1 cellular context compared by ENCODE assay signal in genomic region chr5:110726249-110727024, GRCh38.
TF ChIP-seq lines count a peak whose summit lies in the region.

TSS of gene TMEM232 (minus strand) at chr5:110726671. CDS start at chr5:110667352, 59,319 bp downstream.

TF ChIP-seq in K562, 482 proteins besides CTCF, POLR2A, EP300 and RAD21 (continued from another document):
- TF ChIP-seq MTA3 (IDR thresholded peaks at IDR 0.05; ENCODE audit: borderline replicate concordance) (0 out of 2 replicates have a peak, but pooled peaks have one; percentile 38), FOXP4 (CRISPR knock-in tag; IDR thresholded peaks at IDR 0.05; ENCODE audit: borderline replicate concordance) (no peak), RBM39 (optimal IDR thresholded peaks at IDR 0.05; ENCODE audit: low read depth, low read length) (no peak), SMC3 (conservative IDR thresholded peaks at IDR 0.05; ENCODE audit: insufficient read depth, low read depth, low read length) (no peak), HINFP (tag; conservative IDR thresholded peaks at IDR 0.05; ENCODE audit: low read depth) (no peak), THAP12 (CRISPR knock-in tag; IDR thresholded peaks at IDR 0.05) (no peak), CREB1 (IDR thresholded peaks at IDR 0.05) (peak; percentile 90), CREB1 (CRISPR knock-in tag; IDR thresholded peaks at IDR 0.05) (peak; percentile 89), DMBX1 (CRISPR knock-in tag; IDR thresholded peaks at IDR 0.05; ENCODE audit: borderline replicate concordance) (no peak), DACH1 (IDR thresholded peaks at IDR 0.05; ENCODE audit: partially characterized antibody) (no peak), PTTG1 (tag; IDR thresholded peaks at IDR 0.05; ENCODE audit: low read depth) (no peak), SMAD4 (CRISPR knock-in tag; conservative IDR thresholded peaks at IDR 0.05) (no peak), SRSF7 (optimal IDR thresholded peaks at IDR 0.05; ENCODE audit: low read depth, low read length) (no peak), SRSF9 (IDR thresholded peaks at IDR 0.05; ENCODE audit: borderline replicate concordance, low read depth, low read length) (no peak), PURB (CRISPR knock-in tag; IDR thresholded peaks at IDR 0.05; ENCODE audit: low read depth) (no peak), MBD1 (CRISPR knock-in tag; IDR thresholded peaks at IDR 0.05) (no peak), NR0B1 (IDR thresholded peaks at IDR 0.05; ENCODE audit: partially characterized antibody) (no peak), MTA1 (IDR thresholded peaks at IDR 0.05; ENCODE audit: borderline replicate concordance) (peak; percentile 95), PHTF2 (CRISPR knock-in tag; IDR thresholded peaks at IDR 0.05) (no peak), ZFP30 (CRISPR knock-in tag; IDR thresholded peaks at IDR 0.05; ENCODE audit: borderline replicate concordance) (no peak), TAF15 (IDR thresholded peaks at IDR 0.05; ENCODE audit: low read depth, low read length) (no peak), MXI1 (IDR thresholded peaks at IDR 0.05; ENCODE audit: low read depth, low read length) (0 out of 2 replicates have a peak, but pooled peaks have one; percentile 57), BMI1 (IDR thresholded peaks at IDR 0.05; ENCODE audit: low read length) (0 out of 2 replicates have a peak, but pooled peaks have one; percentile 21), ZNF518B (CRISPR knock-in tag; IDR thresholded peaks at IDR 0.05) (no peak), HES1 (IDR thresholded peaks at IDR 0.05; ENCODE audit: low read depth) (no peak), MTA2 (IDR thresholded peaks at IDR 0.05; ENCODE audit: low read depth) (no peak), NCOA4 (IDR thresholded peaks at IDR 0.05; ENCODE audit: partially characterized antibody) (no peak), DLX4 (CRISPR knock-in tag; IDR thresholded peaks at IDR 0.05) (no peak), RBM17 (IDR thresholded peaks at IDR 0.05; ENCODE audit: borderline replicate concordance, low read depth, low read length) (no peak), PRDM10 (IDR thresholded peaks at IDR 0.05; ENCODE audit: partially characterized antibody) (no peak), PCBP2 (IDR thresholded peaks at IDR 0.05; ENCODE audit: low read depth, low read length, poor library complexity, severe bottlenecking) (no peak), ZNF224 (CRISPR knock-in tag; IDR thresholded peaks at IDR 0.05) (no peak), NELFE (IDR thresholded peaks at IDR 0.05; ENCODE audit: insufficient read depth, insufficient read length) (no peak), ZNF76 (CRISPR knock-in tag; IDR thresholded peaks at IDR 0.05; ENCODE audit: borderline replicate concordance) (no peak), POU5F1 (IDR thresholded peaks at IDR 0.05; ENCODE audit: borderline replicate concordance, low read depth, low read length, partially characterized antibody) (no peak), BRF1 (IDR thresholded peaks at IDR 0.05; ENCODE audit: borderline replicate concordance, extremely low read depth, insufficient read length) (no peak), ZNF146 (CRISPR knock-in tag; IDR thresholded peaks at IDR 0.05; ENCODE audit: unreplicated experiment) (no peak), MAFK (IDR thresholded peaks at IDR 0.05; ENCODE audit: low read length) (no peak), DPF2 (IDR thresholded peaks at IDR 0.05) (no peak), ILF3 (IDR thresholded peaks at IDR 0.05; ENCODE audit: borderline replicate concordance) (no peak), E2F5 (CRISPR knock-in tag; IDR thresholded peaks at IDR 0.05) (no peak), ERF (CRISPR knock-in tag; IDR thresholded peaks at IDR 0.05) (no peak), TOE1 (IDR thresholded peaks at IDR 0.05; ENCODE audit: borderline replicate concordance) (peak; percentile 87), TOE1 (CRISPR knock-in tag; IDR thresholded peaks at IDR 0.05; ENCODE audit: borderline replicate concordance, low read depth) (no peak), ZNF324 (CRISPR knock-in tag; IDR thresholded peaks at IDR 0.05) (no peak)
